ENCODE assay signal across 8 cellular contexts in the genomic region with DNA sequence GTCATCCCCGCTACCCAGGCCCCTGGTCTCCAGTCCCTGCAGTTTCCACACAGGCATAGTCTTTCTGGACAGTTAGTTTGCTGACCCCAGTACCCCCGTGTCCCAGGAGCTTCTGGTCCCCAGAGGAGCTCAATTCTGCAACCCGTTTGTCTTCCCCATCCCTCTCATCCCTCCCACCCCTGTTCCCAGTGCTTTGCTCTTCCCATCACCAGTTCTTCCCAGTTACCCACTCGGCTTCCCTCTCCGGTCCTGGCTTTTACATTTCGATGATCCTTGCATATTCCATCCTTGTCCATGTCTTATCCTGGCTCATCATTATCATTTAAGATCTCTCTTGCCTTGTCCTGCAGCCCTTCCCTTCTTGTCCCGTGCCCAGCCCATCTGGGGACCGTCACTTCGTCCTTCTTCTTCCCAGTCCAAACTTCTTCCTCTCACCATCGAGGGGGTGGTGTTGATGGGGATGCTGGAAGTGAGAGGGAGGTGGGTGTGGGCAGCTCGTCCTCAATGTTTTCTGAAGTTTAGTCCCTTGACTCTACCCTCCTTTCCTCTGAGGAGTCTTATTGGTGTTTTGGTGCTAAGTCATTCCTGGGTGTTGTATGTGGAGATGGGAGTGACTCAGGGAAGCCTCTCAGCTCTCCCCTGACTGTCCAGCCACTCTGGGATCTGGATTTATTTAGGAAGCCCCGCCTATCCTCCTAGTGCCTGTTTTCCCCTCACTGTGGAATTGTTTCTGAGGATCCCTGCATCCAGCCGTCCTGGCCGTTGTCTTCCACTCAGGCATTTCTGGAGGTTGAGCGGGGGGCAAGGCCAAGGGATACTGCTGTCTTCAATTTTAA. TPM values are rescaled to one million over a fixed set of nuclear protein-coding genes. Genes with fewer than 3 reads are reported as not detected.
DNase-seq lines count a peak whose midpoint lies in the region; ATAC-seq, FAIRE-seq and TF ChIP-seq lines count a peak whose summit lies in the region.

No MANE protein-coding gene starts in this region.

- no peak for FAIRE-seq in keratinocyte (lab: Jason Lieb, UNC)

- H3K9me2 ChIP-seq in Karpas-422 (replicated peaks; ENCODE audit: insufficient read depth, low read length): no peaks in the 10 kb centered on the region

- no peaks in the 10 kb centered on the region for H3K9me3 Mint-ChIP-seq in CD4-positive, alpha-beta T cell

- H3K9ac ChIP-seq in Karpas-422 (ENCODE audit: low read length) (peak overlapping the region; percentile 88), keratinocyte (ENCODE audit: control insufficient read depth, extremely low read depth, insufficient read depth, low read length) (peak overlapping the region; percentile 82), stomach smooth muscle (ENCODE audit: low read length in 2 of 2) (peak overlapping the region; percentile 84 to 89)

- H3K27ac ChIP-seq in CD4-positive, alpha-beta T cell (ENCODE audit: low read depth, low read length): no peak overlapping the region
- H3K27ac ChIP-seq in Karpas-422 (ENCODE audit: low read length) (peak overlapping the region; percentile 11; the same call in 1 of the 2 replicates), brain microvascular endothelial cell (peak overlapping the region; percentile 1), keratinocyte (ENCODE audit: control insufficient read depth, insufficient read depth, low read length) (peak overlapping the region; percentile 68), stomach smooth muscle (ENCODE audit: low read length) (peak overlapping the region; percentile 55)

- H2AFZ ChIP-seq in Karpas-422 (ENCODE audit: low read length) (no peak overlapping the region), keratinocyte (ENCODE audit: control insufficient read depth, low read length) (peak overlapping the region; percentile 90)

- no peak for TF ChIP-seq CTCF in CD4-positive, alpha-beta T cell (IDR thresholded peaks at IDR 0.05)
- no peak for TF ChIP-seq CTCF in brain microvascular endothelial cell (IDR thresholded peaks at IDR 0.05; ENCODE audit: low read depth, low read length, missing control alignments)
- no peak for TF ChIP-seq CTCF in keratinocyte (optimal IDR thresholded peaks at IDR 0.05 in 1 of 3, IDR thresholded peaks at IDR 0.05 in 1 of 3, conservative IDR thresholded peaks at IDR 0.05 in 1 of 3; ENCODE audit: extremely low read depth in 1 of 3, insufficient read depth in 2 of 3, low read length in 3 of 3)

- H3K9me1 ChIP-seq in keratinocyte (ENCODE audit: control insufficient read depth, extremely low read depth, insufficient read depth, low read length): no peaks in the 10 kb centered on the region

- no peak for ATAC-seq in CD4-positive, alpha-beta T cell (ENCODE audit: poor library complexity)
- no peak for ATAC-seq in HG03520 (IDR thresholded peaks at IDR 0.05; ENCODE audit: unreplicated experiment)

- H3K4me1 Mint-ChIP-seq in CD4-positive, alpha-beta T cell (ENCODE audit: low read depth): peaks cover 40% of the 10 kb centered on the region

- peaks cover 2% of the 10 kb centered on the region; the same call in 1 of the 2 replicates for H3K36me3 ChIP-seq in Karpas-422 (ENCODE audit: insufficient read depth, low read length)
- peaks cover 3% of the 10 kb centered on the region for H3K36me3 ChIP-seq in brain microvascular endothelial cell (replicated peaks)
- peaks cover 0 to 2% of the 10 kb centered on the region in 2 experiments for H3K36me3 ChIP-seq in keratinocyte (ENCODE audit: control insufficient read depth in 2 of 2, extremely low read depth in 1 of 2, insufficient read depth in 2 of 2, low read length in 2 of 2)
- H3K36me3 ChIP-seq in stomach smooth muscle (ENCODE audit: control insufficient read depth in 2 of 2, insufficient read depth in 2 of 2, low read length in 2 of 2): no peaks in the 10 kb centered on the region

- H3K36me3 Mint-ChIP-seq in CD4-positive, alpha-beta T cell (ENCODE audit: low read depth): peaks cover 26% of the 10 kb centered on the region

- no peak for DNase-seq in CD4-positive, alpha-beta T cell
- no peak for DNase-seq in Karpas-422
- DNase-seq in brain microvascular endothelial cell: peak; percentile 56
- peak; percentile 38 for DNase-seq in keratinocyte (ENCODE audit: low read depth, low spot score)
- no peak for DNase-seq in middle frontal gyrus (ENCODE audit: extremely low spot score, low spot score)
- DNase-seq in central memory CD4-positive, alpha-beta T cell: no peak

- H3K27me3 Mint-ChIP-seq in CD4-positive, alpha-beta T cell: no peaks in the 10 kb centered on the region

- intact Hi-C loops in CD4-positive, alpha-beta T cell (cut with DNase I, micrococcal nuclease): loop anchor here (2.0 to 10.0 kb wide), 10 partner anchors 87 to 1947 kb away; partner anchors contain the start of genes CLEC16A (in 1 of the 2), CPPED1 (in 1 of the 2), DEXI (in 1 of the 2) and ERCC4 (in 1 of the 2)

- H3K4me3 Mint-ChIP-seq in CD4-positive, alpha-beta T cell: peak overlapping the region; percentile 96

- CTCF ChIA-PET in CD4-positive, alpha-beta T cell (lab: Charles Lee): interaction anchor here (1.5 to 2.4 kb wide), 2 partner anchors 62 to 91 kb away, joined by 3 to 4 read pairs; partner anchors contain the start of gene GSPT1

- H4K20me1 ChIP-seq in Karpas-422 (ENCODE audit: insufficient read depth, low read depth, low read length): no peaks in the 10 kb centered on the region
- H4K20me1 ChIP-seq in keratinocyte (ENCODE audit: control insufficient read depth, extremely low read depth, insufficient read depth, low read length): no peaks in the 10 kb centered on the region

- H3K4me1 ChIP-seq in Karpas-422 (ENCODE audit: low read length): peaks cover 53% of the 10 kb centered on the region
- peaks cover 13% of the 10 kb centered on the region for H3K4me1 ChIP-seq in keratinocyte (ENCODE audit: control insufficient read depth, extremely low read depth, insufficient read depth, low read length)
- H3K4me1 ChIP-seq in stomach smooth muscle (ENCODE audit: control insufficient read depth, insufficient read depth, low read length): peaks cover 22% of the 10 kb centered on the region

- peaks cover 57% of the 10 kb centered on the region for H3K79me2 ChIP-seq in Karpas-422 (ENCODE audit: low read length)
- H3K79me2 ChIP-seq in keratinocyte (ENCODE audit: control insufficient read depth, insufficient read depth, low read length): peaks cover 11% of the 10 kb centered on the region

- POLR2A ChIA-PET in CD4-positive, alpha-beta T cell (lab: Charles Lee): interaction anchor here (1.2 to 1.7 kb wide), 3 partner anchors 13 to 90 kb away, joined by 3 to 5 read pairs (median 4); no protein-coding TSS in a partner anchor

- H3K27me3 ChIP-seq in CD4-positive, alpha-beta T cell (ENCODE audit: control insufficient read depth, insufficient read depth, low read length): no peaks in the 10 kb centered on the region
- H3K27me3 ChIP-seq in Karpas-422 (ENCODE audit: low read length): no peaks in the 10 kb centered on the region
- no peaks in the 10 kb centered on the region for H3K27me3 ChIP-seq in brain microvascular endothelial cell (replicated peaks)
- H3K27me3 ChIP-seq in keratinocyte (ENCODE audit: control insufficient read depth, extremely low read depth, insufficient read depth, low read length): no peaks in the 10 kb centered on the region
- no peaks in the 10 kb centered on the region for H3K27me3 ChIP-seq in stomach smooth muscle (ENCODE audit: control insufficient read depth in 1 of 2, insufficient read depth in 2 of 2, low read length in 2 of 2)

- H3K4me2 ChIP-seq in Karpas-422 (ENCODE audit: low read depth, low read length, poor library complexity, severe bottlenecking) (peak overlapping the region; percentile 92), keratinocyte (ENCODE audit: control insufficient read depth, extremely low read depth, insufficient read depth, low read depth, low read length) (peak overlapping the region; percentile 96)

- H3K4me3 ChIP-seq in Karpas-422 (ENCODE audit: low read length) (peak overlapping the region; percentile 99), brain microvascular endothelial cell (ENCODE audit: low read depth, low read length) (peak overlapping the region; percentile 95), keratinocyte (ENCODE audit: control insufficient read depth in 2 of 3, extremely low read depth in 1 of 3, insufficient read depth in 2 of 3, low read depth in 1 of 3, low read length in 3 of 3) (peak overlapping the region; percentile 72 to 95 (median 84)), stomach smooth muscle (ENCODE audit: low read length in 2 of 2) (peak overlapping the region; percentile 95 to 96)

- in situ Hi-C loops in brain microvascular endothelial cell (cut with HindIII; ENCODE audit: low pct_ligation_motif_present, low sequenced_read_pairs): no loop called here

- peak overlapping the region; percentile 81 for H3K27ac Mint-ChIP-seq in CD4-positive, alpha-beta T cell

- dilution Hi-C loops in keratinocyte (cut with MboI; ENCODE audit: extremely low pct_ligation_motif_present, low sequenced_read_pairs): no loop called here

- H3K9me3 ChIP-seq in CD4-positive, alpha-beta T cell (ENCODE audit: control insufficient read depth, low read length): no peaks in the 10 kb centered on the region
- no peaks in the 10 kb centered on the region for H3K9me3 ChIP-seq in Karpas-422 (ENCODE audit: low read length)
- H3K9me3 ChIP-seq in keratinocyte (ENCODE audit: control insufficient read depth, low read depth, low read length): no peaks in the 10 kb centered on the region
- H3K9me3 ChIP-seq in stomach smooth muscle (ENCODE audit: control insufficient read depth in 2 of 2, low read length in 2 of 2): no peaks in the 10 kb centered on the region

RNA-seq across cellular contexts. Expression of gene SNX29, which starts 0.9 kb away (rescaled TPM):
- total RNA-seq in CD4-positive, alpha-beta T cell: 10 to 100 TPM; 26.7 to 27.4 TPM
- total RNA-seq in Karpas-422 (2014; rRNA removed; shearing (Covaris generic); ENCODE audit: low replicate concordance): 13.2 and 26.8 TPM in 2 replicates
- 9.6 to 17.5 TPM (median 11.3 TPM) in 3 replicates for polyA plus RNA-seq in keratinocyte
- 6.9 TPM for polyA plus RNA-seq in keratinocyte (2011; ENCODE audit: low read depth)
- polyA plus RNA-seq in keratinocyte (2011; cell fraction: cytosol; rRNA removed): 9.3 and 9.6 TPM in 2 replicates
- 16.4 and 18.3 TPM in 2 replicates for polyA plus RNA-seq in keratinocyte (2011; cell fraction: nucleus; rRNA removed)
- polyA plus RNA-seq in keratinocyte (2012; ENCODE audit: low replicate concordance): 5.3 and 13.7 TPM in 2 replicates
- polyA minus RNA-seq in keratinocyte: 28.2 to 66.1 TPM (median 43.5 TPM) in 3 replicates
- polyA minus RNA-seq in keratinocyte (2011; cell fraction: cytosol; rRNA and poly(A)+ RNA removed): 16.3 TPM
- polyA minus RNA-seq in keratinocyte (2011; cell fraction: nucleus; rRNA and poly(A)+ RNA removed): 23.1 and 39.7 TPM in 2 replicates

RNA-seq across cellular contexts. Expression of gene TNFRSF17, which starts 12.4 kb away (rescaled TPM):
- not detected for total RNA-seq in CD4-positive, alpha-beta T cell
- 6.2 and 24.0 TPM in 2 replicates for total RNA-seq in Karpas-422 (2014; rRNA removed; shearing (Covaris generic); ENCODE audit: low replicate concordance)
- polyA plus RNA-seq in keratinocyte: 0.13 TPM in 1 of 3 replicates, not detected in the others
- polyA plus RNA-seq in keratinocyte (2011; ENCODE audit: low read depth): not detected
- not detected in 2 replicates for polyA plus RNA-seq in keratinocyte (2011; cell fraction: cytosol; rRNA removed)
- not detected in 2 replicates for polyA plus RNA-seq in keratinocyte (2011; cell fraction: nucleus; rRNA removed)
- not detected in 2 replicates for polyA plus RNA-seq in keratinocyte (2012; ENCODE audit: low replicate concordance)
- not detected in 3 replicates for polyA minus RNA-seq in keratinocyte
- polyA minus RNA-seq in keratinocyte (2011; cell fraction: cytosol; rRNA and poly(A)+ RNA removed): not detected
- not detected in 2 replicates for polyA minus RNA-seq in keratinocyte (2011; cell fraction: nucleus; rRNA and poly(A)+ RNA removed)

RNA-seq across cellular contexts. Expression of gene NPIPB2, which starts 35.6 kb away (rescaled TPM):
- total RNA-seq in CD4-positive, alpha-beta T cell: 10 to 100 TPM; 10.6 to 12.3 TPM
- 4.5 and 17.6 TPM in 2 replicates for total RNA-seq in Karpas-422 (2014; rRNA removed; shearing (Covaris generic); ENCODE audit: low replicate concordance)
- 3.6 to 5.5 TPM (median 5.0 TPM) in 3 replicates for polyA plus RNA-seq in keratinocyte
- polyA plus RNA-seq in keratinocyte (2011; ENCODE audit: low read depth): 7.2 TPM
- polyA plus RNA-seq in keratinocyte (2011; cell fraction: cytosol; rRNA removed): 1.3 and 1.7 TPM in 2 replicates
- 42.5 and 50.0 TPM in 2 replicates for polyA plus RNA-seq in keratinocyte (2011; cell fraction: nucleus; rRNA removed)
- polyA plus RNA-seq in keratinocyte (2012; ENCODE audit: low replicate concordance): 2.3 and 7.9 TPM in 2 replicates
- 1.1 to 29.3 TPM (median 18.8 TPM) in 3 replicates for polyA minus RNA-seq in keratinocyte
- not detected for polyA minus RNA-seq in keratinocyte (2011; cell fraction: cytosol; rRNA and poly(A)+ RNA removed)
- 7.1 and 20.6 TPM in 2 replicates for polyA minus RNA-seq in keratinocyte (2011; cell fraction: nucleus; rRNA and poly(A)+ RNA removed)

Comparison
In these comparisons a context has a peak if more than half of its experiments do, and no peak if none do; other contexts are left out.
1. DNase-seq: peak in brain microvascular endothelial cell (single experiment) and keratinocyte (single experiment); none in CD4-positive, alpha-beta T cell (0 of 10), Karpas-422 (single experiment), middle frontal gyrus (single experiment) and central memory CD4-positive, alpha-beta T cell (single experiment).
2. Peak in every context shown above with its lines, with median percentiles within 50 percentile points of each other: H3K4me3 ChIP-seq and H3K9ac ChIP-seq.